ENCODE assay signal across 16 cellular contexts in the genomic region with DNA sequence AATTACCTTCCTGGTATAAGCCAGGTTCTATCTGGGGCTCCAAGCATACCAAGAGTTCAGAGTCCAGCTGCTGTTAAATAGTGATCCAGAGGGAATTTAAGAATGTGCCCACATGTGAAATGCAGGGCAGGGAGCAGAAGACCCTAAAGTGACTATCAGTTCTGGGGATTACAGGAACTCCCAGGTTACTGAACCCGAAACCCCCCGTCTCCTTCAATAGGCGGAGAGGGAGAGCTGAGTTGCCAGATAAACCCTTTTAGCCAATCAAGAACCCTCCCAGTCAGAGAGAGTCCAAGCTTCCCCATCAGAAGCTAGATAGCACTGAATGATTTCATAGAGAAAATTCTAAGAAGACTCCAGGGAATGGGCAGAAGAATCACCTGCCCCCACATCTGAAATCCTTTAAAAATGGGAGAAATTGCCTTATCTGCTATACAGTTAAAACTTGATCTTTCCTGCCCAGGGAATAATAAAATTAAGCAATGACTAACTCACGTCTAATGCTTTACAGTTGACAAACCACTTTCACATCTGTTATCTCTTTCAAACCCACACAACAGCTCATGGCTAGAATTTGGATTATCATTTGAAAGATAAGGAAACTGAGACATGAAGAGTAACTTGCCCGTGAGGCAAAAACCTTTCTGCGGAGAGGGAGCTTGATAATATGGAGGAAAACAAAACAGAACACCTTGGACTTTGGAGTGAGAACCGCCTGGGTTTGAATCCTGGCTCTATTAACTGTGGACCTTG. TPM values are rescaled to one million over a fixed set of nuclear protein-coding genes. Genes with fewer than 3 reads are reported as not detected.
DNase-seq lines count a peak whose midpoint lies in the region; ATAC-seq, FAIRE-seq and TF ChIP-seq lines count a peak whose summit lies in the region.
"Had no signal": no experiment of that assay in that cellular context is flagged by ENCODE, and none has a peak within 500 bp of the region (broad histone marks: within the 10 kb centered on the region; RNA-seq: fewer than 3 reads in every experiment).

No MANE protein-coding gene starts in this region.

- no peak for TF ChIP-seq EP300 in suprapubic skin (IDR thresholded peaks at IDR 0.05)

- H3K27me3 Mint-ChIP-seq in activated naive CD8-positive, alpha-beta T cell: peaks cover 2% of the 10 kb centered on the region
- H3K27me3 Mint-ChIP-seq in activated naive CD8-positive, alpha-beta T cell treated with anti-CD3 and anti-CD28 coated beads, Interleukin-2, amount 50 U/mL, for 24 hours: no peaks in the 10 kb centered on the region

- H3K9me3 ChIP-seq in pancreas: no peaks in the 10 kb centered on the region
- H3K9me3 ChIP-seq in suprapubic skin: no peaks in the 10 kb centered on the region

- no peak overlapping the region for H3K4me3 Mint-ChIP-seq in activated naive CD8-positive, alpha-beta T cell
- H3K4me3 Mint-ChIP-seq in activated naive CD8-positive, alpha-beta T cell treated with anti-CD3 and anti-CD28 coated beads, Interleukin-2, amount 50 U/mL, for 24 hours: no peak overlapping the region

- no peak overlapping the region for H3K4me3 ChIP-seq in pancreas
- H3K4me3 ChIP-seq in suprapubic skin: no peak overlapping the region
- H3K4me3 ChIP-seq: K562 had no signal

- H3K27me3 ChIP-seq in pancreas: peaks cover 0 to 4% (median 0%) of the 10 kb centered on the region in 4 donors
- peaks cover 56% of the 10 kb centered on the region for H3K27me3 ChIP-seq in suprapubic skin

- H3K4me1 ChIP-seq in pancreas (no peaks in the 10 kb centered on the region), suprapubic skin (no peaks in the 10 kb centered on the region)

- DNase-seq in activated naive CD8-positive, alpha-beta T cell treated with anti-CD3 and anti-CD28 coated beads, Interleukin-2, amount 50 U/mL, for 24 hours: no peak
- DNase-seq in OCI-M1 (lab: John Stamatoyannopoulos, UW) (peak; percentile 23), iris pigment epithelial cell (ENCODE audit: low read depth) (peak; percentile 31), pancreas (no peak), suprapubic skin (ENCODE audit: low spot score in 2 of 2) (no peak), T-helper 2 cell (no peak), iPS-NIHi7 (ENCODE audit: extremely low spot score) (no peak)
- DNase-seq: AML-193, NCI-H1092 treated with DMSO at 0.1 percent for 48 hours, NCI-H1694 treated with DMSO at 0.1 percent for 48 hours, NCI-H446, NCI-H748 treated with DMSO at 0.1 percent for 48 hours had no signal

- FAIRE-seq in pancreas (lab: Jason Lieb, UNC): no peak
- FAIRE-seq: K562 had no signal

- H3K4me1 Mint-ChIP-seq in activated naive CD8-positive, alpha-beta T cell (ENCODE audit: low read depth): peaks cover 65% of the 10 kb centered on the region
- peaks cover 44% of the 10 kb centered on the region for H3K4me1 Mint-ChIP-seq in activated naive CD8-positive, alpha-beta T cell treated with anti-CD3 and anti-CD28 coated beads, Interleukin-2, amount 50 U/mL, for 24 hours

- peaks cover 4% of the 10 kb centered on the region for H3K36me3 Mint-ChIP-seq in activated naive CD8-positive, alpha-beta T cell
- no peaks in the 10 kb centered on the region for H3K36me3 Mint-ChIP-seq in activated naive CD8-positive, alpha-beta T cell treated with anti-CD3 and anti-CD28 coated beads, Interleukin-2, amount 50 U/mL, for 24 hours (ENCODE audit: low read depth)

- intact Hi-C loops in pancreas (cut with DNase I): no loop called here

- H3K27ac Mint-ChIP-seq in activated naive CD8-positive, alpha-beta T cell: peak overlapping the region; percentile 58
- no peak overlapping the region for H3K27ac Mint-ChIP-seq in activated naive CD8-positive, alpha-beta T cell treated with anti-CD3 and anti-CD28 coated beads, Interleukin-2, amount 50 U/mL, for 24 hours

- no peak for ATAC-seq in activated naive CD8-positive, alpha-beta T cell treated with anti-CD3 and anti-CD28 coated beads, Interleukin-2, amount 50 U/mL, for 24 hours
- ATAC-seq in pancreas: no peak
- ATAC-seq: K562, Panc1, Right ventricle myocardium inferior had no signal

- H3K9me3 Mint-ChIP-seq in activated naive CD8-positive, alpha-beta T cell (ENCODE audit: low read depth): no peaks in the 10 kb centered on the region
- H3K9me3 Mint-ChIP-seq in activated naive CD8-positive, alpha-beta T cell treated with anti-CD3 and anti-CD28 coated beads, Interleukin-2, amount 50 U/mL, for 24 hours: no peaks in the 10 kb centered on the region

- H3K27ac ChIP-seq in pancreas: no peak overlapping the region
- no peak overlapping the region for H3K27ac ChIP-seq in suprapubic skin

- 50 to 58% methylated on average over 7 of the region's 7 CpGs for WGBS in pancreas, 2 donors
- 83% methylated on average over 7 of the region's 7 CpGs for WGBS in suprapubic skin

- TF ChIP-seq CTCF in pancreas (IDR thresholded peaks at IDR 0.05): no peak
- no peak for TF ChIP-seq CTCF in suprapubic skin (IDR thresholded peaks at IDR 0.05)

- no peaks in the 10 kb centered on the region for H3K36me3 ChIP-seq in pancreas
- no peaks in the 10 kb centered on the region for H3K36me3 ChIP-seq in suprapubic skin

- TF ChIP-seq POLR2A in suprapubic skin (IDR thresholded peaks at IDR 0.05): no peak

RNA-seq across cellular contexts. Expression of gene NOG, which starts 10.2 kb away (rescaled TPM):
- total RNA-seq in pancreas: under 1 TPM in 3 of 6 donors, not detected in 3; 0.13 to 0.19 (median 0.17) TPM
- under 1 TPM; 0.09 to 0.11 TPM for polyA plus RNA-seq in pancreas
- total RNA-seq in suprapubic skin: 1 to 10 TPM in 1 of 4 donors, under 1 TPM in 1, not detected in 2; 0.30 to 1.0 TPM
- total RNA-seq: K562 had no signal
- polyA plus RNA-seq: K562 had no signal

Comparison
In these comparisons a context has a peak if more than half of its experiments do, and no peak if none do; other contexts are left out.
1. DNase-seq: peak in OCI-M1 (single experiment) and iris pigment epithelial cell (single experiment); none in activated naive CD8-positive, alpha-beta T cell treated with anti-CD3 and anti-CD28 coated beads, Interleukin-2, amount 50 U/mL, for 24 hours (single experiment), pancreas (0 of 6), suprapubic skin (0 of 2), T-helper 2 cell (0 of 5) and iPS-NIHi7 (single experiment).